ENCODE assay signal across 29 cellular contexts in genomic region chr22:49769691-49770315, GRCh38. TPM values are rescaled to one million over a fixed set of nuclear protein-coding genes. Genes with fewer than 3 reads are reported as not detected.
DNase-seq lines count a peak whose midpoint lies in the region; ATAC-seq and TF ChIP-seq lines count a peak whose summit lies in the region.
"Had no signal": no experiment of that assay in that cellular context is flagged by ENCODE, and none has a peak within 500 bp of the region (broad histone marks: within the 10 kb centered on the region; RNA-seq: fewer than 3 reads in every experiment).

No MANE protein-coding gene starts in this region.

- H3K36me3 ChIP-seq in neuronal stem cell (replicated peaks in 1 of 2; ENCODE audit: control insufficient read depth in 2 of 2, insufficient read depth in 2 of 2, low read length in 2 of 2) (peaks cover 5 to 31% of the 10 kb centered on the region in 2 donors), aorta (ENCODE audit: control insufficient read depth in 1 of 2, insufficient read depth in 2 of 2, low read length in 1 of 2) (peaks cover 0 to 3% of the 10 kb centered on the region in 2 donors), GM23338 (ENCODE audit: insufficient read depth) (peaks cover 11% of the 10 kb centered on the region; the same call in 1 of the 2 replicates)

- H3K27ac ChIP-seq in neuronal stem cell (replicated peaks; ENCODE audit: low read length) (no peak overlapping the region), aorta (ENCODE audit: low read depth in 1 of 2, low read length in 2 of 2) (no peak overlapping the region), GM23338 (ENCODE audit: low read depth) (no peak overlapping the region)
- H3K27ac ChIP-seq: breast epithelium, neutrophil, suprapubic skin had no signal

- H3K9me3 Mint-ChIP-seq in chondrocyte (ENCODE audit: low read depth) (peaks cover 10% of the 10 kb centered on the region), GM23338 (peaks cover 14% of the 10 kb centered on the region)
- H3K9me3 Mint-ChIP-seq in T-helper 2 cell treated with Interferon-gamma antibody and Interleukin-4, amounts not matched to agents 5 μg/mL and 100 μg/mL, for 36 hours, result peaks cover 4% of the 10 kb centered on the region

- H3K27me3 ChIP-seq in neuronal stem cell (ENCODE audit: control insufficient read depth in 3 of 3, insufficient read depth in 3 of 3, low read depth in 1 of 3, low read length in 3 of 3) (no peaks in the 10 kb centered on the region), aorta (ENCODE audit: control insufficient read depth in 1 of 2, insufficient read depth in 2 of 2, low read length in 1 of 2) (no peaks in the 10 kb centered on the region), GM23338 (ENCODE audit: insufficient read depth) (no peaks in the 10 kb centered on the region)
- H3K27me3 ChIP-seq: breast epithelium, suprapubic skin had no signal

- H3K4me3 ChIP-seq in neuronal stem cell (ENCODE audit: low read length in 2 of 2) (no peak overlapping the region), aorta (ENCODE audit: low read length in 2 of 2) (no peak overlapping the region), GM23338 (no peak overlapping the region)
- H3K4me3 ChIP-seq: breast epithelium, suprapubic skin had no signal

- H4K91ac ChIP-seq in neuronal stem cell (ENCODE audit: low read depth, low read length, poor library complexity), result no peak overlapping the region

- H3K27me3 Mint-ChIP-seq in chondrocyte (ENCODE audit: low read depth) (no peaks in the 10 kb centered on the region), GM23338 (ENCODE audit: insufficient read depth, low read depth, poor library complexity) (peaks cover 20% of the 10 kb centered on the region)
- H3K27me3 Mint-ChIP-seq in T-helper 2 cell treated with Interferon-gamma antibody and Interleukin-4, amounts not matched to agents 5 μg/mL and 100 μg/mL, for 36 hours (ENCODE audit: low read depth), result no peaks in the 10 kb centered on the region
- H3K27me3 Mint-ChIP-seq: activated CD8-positive, alpha-beta memory T cell treated with anti-CD3 and anti-CD28 coated beads, Interleukin-2, amount 10 ng/mL, durations not matched to agents 7 days and 5 days; naive B cell had no signal

- no CpG with 5 or more reads among the region's 16 CpGs for WGBS in neuronal stem cell (ENCODE audit: extremely low coverage in 2 of 2, insufficient read length in 2 of 2, insufficient replicate concordance in 1 of 2), 2 donors
- WGBS in aorta, 2 donors, result 81 to 83% methylated on average over 16 of the region's 16 CpGs

- H3K18ac ChIP-seq in neuronal stem cell (ENCODE audit: low read length), result peak overlapping the region; percentile 64

- H4K8ac ChIP-seq in neuronal stem cell (ENCODE audit: low read depth, low read length), result no peak overlapping the region

- no peak overlapping the region for H2BK5ac ChIP-seq in neuronal stem cell (ENCODE audit: low read length)

- H3K14ac ChIP-seq in neuronal stem cell (ENCODE audit: low read length), result peak overlapping the region; percentile 56

- H3K4me1 Mint-ChIP-seq in chondrocyte (ENCODE audit: low read depth), result peaks cover 4% of the 10 kb centered on the region
- H3K4me1 Mint-ChIP-seq in GM23338, result peaks cover 9% of the 10 kb centered on the region
- peaks cover 13% of the 10 kb centered on the region for H3K4me1 Mint-ChIP-seq in T-helper 2 cell treated with Interferon-gamma antibody and Interleukin-4, amounts not matched to agents 5 μg/mL and 100 μg/mL, for 36 hours (ENCODE audit: low read depth)

- peaks cover 6% of the 10 kb centered on the region for H3K79me1 ChIP-seq in neuronal stem cell (ENCODE audit: low read depth, low read length)

- no peak overlapping the region for H2BK15ac ChIP-seq in neuronal stem cell (ENCODE audit: low read length)

- no peak overlapping the region for H2AFZ ChIP-seq in neuronal stem cell (ENCODE audit: low read length)
- no peak overlapping the region for H2AFZ ChIP-seq in GM23338

- no peaks in the 10 kb centered on the region for H3K79me2 ChIP-seq in GM23338 (replicated peaks; ENCODE audit: insufficient read depth)

- H3K4ac ChIP-seq in neuronal stem cell (ENCODE audit: low read length), result no peak overlapping the region

- 0 out of 2 replicates have a peak, but pooled peaks cover 3% of the 10 kb centered on the region for H3F3A ChIP-seq in GM23338 (replicated peaks; ENCODE audit: low read depth)

- H2BK12ac ChIP-seq in neuronal stem cell (ENCODE audit: low read length), result no peak overlapping the region

- no peak overlapping the region for H2BK120ac ChIP-seq in neuronal stem cell (ENCODE audit: low read depth, low read length)

- peak; percentile 1 for DNase-seq in stimulated activated CD4-positive, alpha-beta T cell treated with anti-CD3 and anti-CD28 coated beads, Interleukin-4, amount 100 ng/mL, for 1 hour
- no peak for DNase-seq in stimulated activated CD4-positive, alpha-beta T cell treated with anti-CD3 and anti-CD28 coated beads, Interleukin-4, amount 100 ng/mL, for 4 hours
- DNase-seq in chondrocyte (ENCODE audit: low spot score), result peak; percentile 82
- no peak for DNase-seq in neuronal stem cell (ENCODE audit: low spot score)
- peak; percentile 26 to 57 for DNase-seq in aorta
- no peak for DNase-seq in globus pallidus (ENCODE audit: low spot score)
- no peak for DNase-seq in GM23338 (ENCODE audit: low spot score)
- DNase-seq in T-helper 2 cell treated with Interferon-gamma antibody and Interleukin-4, amounts not matched to agents 5 μg/mL and 100 μg/mL, for 36 hours (ENCODE audit: low spot score), result no peak
- DNase-seq: activated CD4-positive, alpha-beta T cell treated with anti-CD3 and anti-CD28 coated beads, Interleukin-2, amount 50 U/mL, for 4 hours; activated naive CD4-positive, alpha-beta T cell treated with Interleukin-2 at 50 U/mL for 16 hours; activated T-cell treated with anti-CD3 and anti-CD28 coated beads, Interleukin-2, amount 50 U/mL, for 72 hours; Calu3; DMS79 treated with DMSO at 0.1 percent for 48 hours; effector CD8-positive, alpha-beta T cell; erythroblast; GDM1; midbrain; naive B cell; NCI-H1092 treated with DMSO at 0.1 percent for 48 hours; NCI-H1694 treated with DMSO at 0.1 percent for 48 hours; NCI-H2171 treated with DMSO at 0.1 percent for 48 hours; NCI-H510A; stimulated activated naive CD4-positive, alpha-beta T cell treated with Interleukin-2 at 50 U/mL for 16 hours had no signal

- TF ChIP-seq CTCF in chondrocyte (IDR thresholded peaks at IDR 0.05) (no peak), GM23338 (conservative IDR thresholded peaks at IDR 0.05; ENCODE audit: low read depth in 2 of 2) (no peak)

- H3K9me3 ChIP-seq in neuronal stem cell (replicated peaks in 1 of 2; ENCODE audit: control insufficient read depth in 2 of 2, insufficient read depth in 1 of 2, low read depth in 1 of 2, low read length in 2 of 2) (no peaks in the 10 kb centered on the region), aorta (ENCODE audit: control insufficient read depth, low read length) (no peaks in the 10 kb centered on the region)
- H3K9me3 ChIP-seq: neutrophil had no signal

- H3K27ac Mint-ChIP-seq in chondrocyte (ENCODE audit: unreplicated experiment) (no peak overlapping the region), GM23338 (no peak overlapping the region)
- H3K27ac Mint-ChIP-seq in T-helper 2 cell treated with Interferon-gamma antibody and Interleukin-4, amounts not matched to agents 5 μg/mL and 100 μg/mL, for 36 hours, result no peak overlapping the region

- H2AK5ac ChIP-seq in neuronal stem cell (ENCODE audit: low read depth, low read length), result peak overlapping the region; percentile 1

- H3K4me3 Mint-ChIP-seq in chondrocyte (ENCODE audit: unreplicated experiment), result no peak overlapping the region
- H3K4me3 Mint-ChIP-seq in GM23338, result no peak overlapping the region
- no peak overlapping the region for H3K4me3 Mint-ChIP-seq in T-helper 2 cell treated with Interferon-gamma antibody and Interleukin-4, amounts not matched to agents 5 μg/mL and 100 μg/mL, for 36 hours
- H3K4me3 Mint-ChIP-seq: activated CD8-positive, alpha-beta memory T cell treated with anti-CD3 and anti-CD28 coated beads, Interleukin-2, amount 10 ng/mL, durations not matched to agents 7 days and 5 days; activated T-cell treated with anti-CD3 and anti-CD28 coated beads, Interleukin-2, amount 50 U/mL, for 72 hours; naive B cell had no signal

- peak overlapping the region; percentile 2 for H3K23ac ChIP-seq in neuronal stem cell (ENCODE audit: low read depth, low read length, poor library complexity)

- H3K4me2 ChIP-seq in neuronal stem cell (ENCODE audit: insufficient read depth, low read length, poor library complexity, severe bottlenecking) (no peak overlapping the region), GM23338 (no peak overlapping the region)

- H4K20me1 ChIP-seq in GM23338 (replicated peaks; ENCODE audit: insufficient read depth), result peaks cover 15% of the 10 kb centered on the region

- H3K4me1 ChIP-seq in neuronal stem cell (ENCODE audit: control insufficient read depth in 2 of 2, insufficient read depth in 1 of 2, low read depth in 1 of 2, low read length in 2 of 2) (peaks cover 0 to 3% of the 10 kb centered on the region in 2 donors), aorta (ENCODE audit: control insufficient read depth in 1 of 2, insufficient read depth in 2 of 2, low read length in 2 of 2) (no peaks in the 10 kb centered on the region), GM23338 (ENCODE audit: insufficient read depth) (no peaks in the 10 kb centered on the region)
- H3K4me1 ChIP-seq: breast epithelium, suprapubic skin had no signal

- intact Hi-C loops in aorta (cut with DNase I), result loop anchor here in 1 of 2 donors (10.0 kb wide), 1 partner anchor 265 kb away; no protein-coding TSS in a partner anchor

- ATAC-seq in aorta (ENCODE audit: low FRiP score) (peak; percentile 4), GM23338 (no peak)
- ATAC-seq: activated CD4-positive, CD25-positive, alpha-beta regulatory T cell treated with anti-CD3 and anti-CD28 coated beads, Interleukin-2, amount 50 U/mL, for 24 hours; HCT116 had no signal

- no peak overlapping the region for H3K9ac ChIP-seq in neuronal stem cell (ENCODE audit: low read depth, low read length, poor library complexity)

- peaks cover 11% of the 10 kb centered on the region for H3K36me3 Mint-ChIP-seq in chondrocyte (ENCODE audit: low read depth)
- H3K36me3 Mint-ChIP-seq in GM23338 (ENCODE audit: low read depth), result peaks cover 20% of the 10 kb centered on the region
- peaks cover 25% of the 10 kb centered on the region for H3K36me3 Mint-ChIP-seq in T-helper 2 cell treated with Interferon-gamma antibody and Interleukin-4, amounts not matched to agents 5 μg/mL and 100 μg/mL, for 36 hours (ENCODE audit: low read depth)

- H3K9me2 ChIP-seq in GM23338 (ENCODE audit: insufficient read depth), result no peaks in the 10 kb centered on the region

TF ChIP-seq in GM23338, 12 proteins besides CTCF, POLR2A, EP300 and RAD21 (continues in another document):
- TF ChIP-seq POLR2AphosphoS5 (IDR thresholded peaks at IDR 0.05; ENCODE audit: low read depth), result no peak

RNA-seq across cellular contexts. Expression of gene BRD1, which starts 57.9 kb away (rescaled TPM):
- 27.7 to 29.5 TPM (median 29.5 TPM) in 3 replicates for total RNA-seq in chondrocyte
- polyA plus RNA-seq in neuronal stem cell (2013, experiment 1 of 2), result 21.8 TPM
- 22.7 TPM for polyA plus RNA-seq in neuronal stem cell (2013, experiment 2 of 2)
- total RNA-seq in aorta, result 10 to 100 TPM; 26.7 to 32.2 TPM
- 10 to 100 TPM in 1 of 2 donors, 1 to 10 TPM in 1; 7.6 to 21.6 TPM for polyA plus RNA-seq in aorta
- 33.8 and 36.1 TPM in 2 replicates for total RNA-seq in GM23338 (2014; rRNA removed; shearing (Covaris generic))
- 12.3 and 13.1 TPM in 2 replicates for polyA plus RNA-seq in GM23338 (2016; fragmentation: Nextera tagmentation; extraction: Ambion mirVana)

Comparison
In these comparisons a context has a peak if more than half of its experiments do, and no peak if none do; other contexts are left out.
1. DNase-seq: peak in stimulated activated CD4-positive, alpha-beta T cell treated with anti-CD3 and anti-CD28 coated beads, Interleukin-4, amount 100 ng/mL, for 1 hour (single experiment), chondrocyte (single experiment) and aorta (2 of 2); none in stimulated activated CD4-positive, alpha-beta T cell treated with anti-CD3 and anti-CD28 coated beads, Interleukin-4, amount 100 ng/mL, for 4 hours (0 of 2), neuronal stem cell (single experiment), globus pallidus (single experiment), GM23338 (single experiment) and T-helper 2 cell treated with Interferon-gamma antibody and Interleukin-4, amounts not matched to agents 5 μg/mL and 100 μg/mL, for 36 hours (single experiment).